ENCODE assay signal across 8 cellular contexts in the genomic region with DNA sequence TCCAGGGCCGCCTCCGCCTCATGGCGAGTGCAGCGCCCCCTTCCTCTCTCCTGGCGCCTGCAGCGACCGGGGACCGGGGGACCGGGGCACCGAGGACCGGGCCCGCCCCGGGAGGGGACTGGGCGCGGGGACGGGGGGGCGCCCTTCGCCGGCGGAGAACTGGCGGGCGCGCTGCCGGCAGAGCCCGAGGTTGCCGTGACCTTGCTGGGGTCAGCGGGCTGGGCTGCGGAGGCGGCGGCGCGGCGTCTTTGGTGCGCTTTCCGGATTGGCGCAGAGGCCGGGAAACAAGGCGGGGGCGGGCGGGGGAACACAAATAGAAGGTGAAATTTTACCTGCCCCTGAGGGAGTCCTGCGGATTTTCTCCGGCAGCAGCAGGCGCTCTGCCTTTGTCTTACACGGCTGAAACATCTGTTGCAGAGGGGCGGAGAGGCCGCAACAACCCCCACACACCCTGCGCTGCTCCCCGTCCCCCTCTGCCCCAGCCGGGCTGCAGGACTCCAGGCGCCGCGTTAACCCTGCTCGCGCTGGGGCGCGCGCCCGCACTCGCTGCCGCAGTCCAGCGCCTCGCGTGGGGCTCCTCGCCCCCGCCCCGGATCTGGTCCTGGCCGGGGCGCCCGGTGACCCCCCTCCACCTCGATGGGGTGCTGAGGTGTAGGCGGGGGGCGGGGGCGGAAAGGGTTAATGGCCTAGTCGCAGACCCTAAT. TPM values are rescaled to one million over a fixed set of nuclear protein-coding genes. Genes with fewer than 3 reads are reported as not detected.
DNase-seq lines count a peak whose midpoint lies in the region; ATAC-seq, FAIRE-seq and TF ChIP-seq lines count a peak whose summit lies in the region.

No MANE protein-coding gene starts in this region.

- intact Hi-C loops in left colon (cut with DNase I, micrococcal nuclease): no loop called here

- DNase-seq in GM12891 (ENCODE audit: insufficient read length, low spot score): peak; percentile 59
- peak; percentile 25 for DNase-seq in LNCaP clone FGC (ENCODE audit: low read depth)
- peak; percentile 41 for DNase-seq in T-helper 22 cell (ENCODE audit: low read depth)
- DNase-seq in cardiac fibroblast (ENCODE audit: low read depth in 2 of 2): peak; percentile 27 to 35
- DNase-seq in left colon: peak; percentile 63 to 76
- DNase-seq in stimulated activated CD4-positive, alpha-beta T cell treated with anti-CD3 and anti-CD28 coated beads, Interleukin-1b, Interleukin-23, amount 100 ng/mL, for 48 hours: peak; percentile 24
- no peak for DNase-seq in LoVo (ENCODE audit: low spot score)
- DNase-seq in NCI-H1048 (lab: John Stamatoyannopoulos, UW): no peak

- peak; percentile 22; the same call in 1 of the 2 replicates for TF ChIP-seq CTCF in LNCaP clone FGC (IDR thresholded peaks at IDR 0.05; ENCODE audit: control insufficient read depth, extremely low read depth, insufficient read depth)
- TF ChIP-seq CTCF in cardiac fibroblast (IDR thresholded peaks at IDR 0.05; ENCODE audit: low read depth, low read length): no peak

- peak overlapping the region; percentile 42 for H3K4me3 ChIP-seq in LNCaP clone FGC (ENCODE audit: low read depth, low read length)
- H3K4me3 ChIP-seq in cardiac fibroblast (replicated peaks in 1 of 2; ENCODE audit: low read depth in 2 of 2, low read length in 2 of 2): peak overlapping the region; percentile 33 to 45

- peak; percentile 68 for ATAC-seq in left colon

- FAIRE-seq in GM12891 (lab: Jason Lieb, UNC): peak; percentile 94

- TF ChIP-seq POLR2A in GM12891 (IDR thresholded peaks at IDR 0.05; ENCODE audit: low read depth, low read length): no peak

TF ChIP-seq in GM12891, 5 proteins besides CTCF, POLR2A, EP300 and RAD21:
- TF ChIP-seq POLR2AphosphoS5 (IDR thresholded peaks at IDR 0.05; ENCODE audit: low read depth, low read length) (no peak), SPI1 (IDR thresholded peaks at IDR 0.05; ENCODE audit: low read depth, low read length) (no peak), PAX5 (IDR thresholded peaks at IDR 0.05; ENCODE audit: insufficient read depth, low read length, severe bottlenecking) (no peak), POU2F2 (IDR thresholded peaks at IDR 0.05; ENCODE audit: low read depth, low read length) (no peak), TAF1 (IDR thresholded peaks at IDR 0.05; ENCODE audit: low read depth, low read length) (no peak)

RNA-seq across cellular contexts. Expression of gene SREBF1, which starts 53.5 kb away (rescaled TPM):
- 16.7 TPM for polyA plus RNA-seq in GM12891 (2012; ENCODE audit: low read depth, missing spikeins)
- total RNA-seq in left colon: 100 to 1,000 TPM; 125 to 161 TPM

Comparison
In these comparisons a context has a peak if more than half of its experiments do, and no peak if none do; other contexts are left out.
1. DNase-seq: peak in GM12891 (single experiment), LNCaP clone FGC (single experiment), T-helper 22 cell (single experiment), cardiac fibroblast (2 of 2), left colon (2 of 2) and stimulated activated CD4-positive, alpha-beta T cell treated with anti-CD3 and anti-CD28 coated beads, Interleukin-1b, Interleukin-23, amount 100 ng/mL, for 48 hours (single experiment); none in LoVo (single experiment) and NCI-H1048 (single experiment).